In the genomic region with DNA sequence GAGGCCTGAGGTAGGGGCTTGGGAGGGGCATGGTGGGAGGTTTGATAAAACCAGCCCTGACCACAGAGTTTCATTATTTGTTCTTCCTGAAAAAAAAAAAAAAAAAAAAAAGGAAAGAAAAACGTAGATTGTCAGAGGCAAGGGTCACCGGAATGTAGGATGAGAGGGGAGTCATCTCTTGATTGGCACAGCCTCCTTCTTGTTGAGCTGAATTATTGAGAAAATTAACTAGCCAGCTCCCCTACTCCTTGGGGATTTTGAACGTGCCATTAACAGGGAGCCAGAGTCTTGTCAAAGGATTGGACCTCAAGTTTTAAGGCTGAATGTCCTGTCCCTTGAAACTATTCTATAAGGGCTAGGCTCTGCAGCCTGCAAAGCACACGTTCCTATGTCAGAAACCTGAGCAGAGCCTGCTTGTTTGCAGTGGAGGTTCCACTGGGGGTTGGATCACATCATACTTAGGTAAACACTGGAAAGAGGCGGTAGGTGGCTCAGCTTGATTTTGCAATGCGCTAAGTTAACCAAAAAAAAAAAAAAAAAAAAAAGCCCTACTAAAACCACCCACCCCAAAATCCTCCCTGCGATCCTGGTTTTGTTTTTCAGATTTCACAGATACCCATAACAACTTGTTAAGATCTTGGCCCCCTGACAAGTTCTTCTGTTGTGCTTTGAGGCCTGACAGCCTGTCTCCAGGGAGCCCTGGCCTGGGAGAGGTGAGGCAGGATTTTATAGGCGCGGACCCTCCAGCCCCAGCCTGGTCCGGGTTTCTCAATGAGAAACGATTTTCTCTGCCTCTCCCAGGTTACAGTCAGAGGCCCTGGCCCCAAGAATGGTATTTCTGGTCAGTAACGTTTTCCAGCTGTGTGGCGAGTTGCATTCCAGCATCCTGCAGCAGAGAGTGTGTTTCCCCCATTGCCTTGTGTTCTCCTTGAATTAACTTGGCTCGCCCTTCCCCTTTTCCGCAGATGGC, we compare ENCODE assay signal across 13 cellular contexts. TPM values are rescaled to one million over a fixed set of nuclear protein-coding genes. Genes with fewer than 3 reads are reported as not detected.
A peak's percentile ranks its signal among the peaks of the same experiment; 100 is the strongest.
DNase-seq lines count a peak whose midpoint lies in the region; ATAC-seq and TF ChIP-seq lines count a peak whose summit lies in the region.
"Had no signal": no experiment of that assay in that cellular context is flagged by ENCODE, and none has a peak within 500 bp of the region (broad histone marks: within the 10 kb centered on the region; RNA-seq: fewer than 3 reads in every experiment).

No MANE protein-coding gene starts in this region.

- H3K79me2 ChIP-seq in PC-9 (ENCODE audit: low read depth): peaks cover 57% of the 10 kb centered on the region

- WGBS in liver: 39% methylated on average over 15 of the region's 15 CpGs

- H3K4me2 ChIP-seq in BLaER1: 0 out of 2 replicates have a peak overlapping the region, but pooled peaks have one; percentile 16
- peak overlapping the region; percentile 94 for H3K4me2 ChIP-seq in PC-9

- POLR2A ChIA-PET in PC-9 (lab: Charles Lee; ENCODE audit: unreplicated experiment): interaction anchor here (0.6 to 0.7 kb wide), 3 partner anchors 19 to 51 kb away, joined by 3 to 26 read pairs (median 4); no protein-coding TSS in a partner anchor
- POLR2A ChIA-PET in activated CD4-positive, alpha-beta memory T cell treated with anti-CD3 and anti-CD28 coated beads for 36 hours (lab: Charles Lee): no interaction called here

- H4K20me1 ChIP-seq in BLaER1 (peaks cover 58% of the 10 kb centered on the region), PC-9 (ENCODE audit: insufficient read depth) (peaks cover 44% of the 10 kb centered on the region)

- H3K9me3 Mint-ChIP-seq in activated CD4-positive, alpha-beta memory T cell treated with anti-CD3 and anti-CD28 coated beads for 36 hours: no peaks in the 10 kb centered on the region

- DNase-seq in H7: peak; percentile 84
- peak; percentile 56 to 91 for DNase-seq in PC-9
- no peak for DNase-seq in stimulated activated CD4-positive, alpha-beta T cell treated with anti-CD3 and anti-CD28 coated beads, Interleukin-12 subunit alpha, Interleukin-12 subunit beta, amount 100 ng/mL, for 4 hours
- no peak for DNase-seq in activated CD4-positive, alpha-beta memory T cell treated with anti-CD3 and anti-CD28 coated beads for 36 hours
- DNase-seq: activated CD4-positive, alpha-beta T cell treated with anti-CD3 and anti-CD28 coated beads for 4 hours; activated naive CD4-positive, alpha-beta T cell; left colon; NCI-H187 treated with DMSO at 0.1 percent for 48 hours had no signal

- H3K36me3 Mint-ChIP-seq in activated CD4-positive, alpha-beta memory T cell treated with anti-CD3 and anti-CD28 coated beads for 36 hours: no peaks in the 10 kb centered on the region

- ATAC-seq in HG03095 (IDR thresholded peaks at IDR 0.05; ENCODE audit: unreplicated experiment): no peak
- ATAC-seq in HG03565 (IDR thresholded peaks at IDR 0.05; ENCODE audit: unreplicated experiment): no peak
- ATAC-seq: left colon had no signal

- H3K9ac ChIP-seq in BLaER1 (no peak overlapping the region), liver (ENCODE audit: low read depth in 1 of 2, low read length in 2 of 2) (peak overlapping the region in 1 of 2 donors; percentile 78)

- no peaks in the 10 kb centered on the region for H3K9me2 ChIP-seq in PC-9 (ENCODE audit: insufficient read depth)

- peak in 1 of 2 donors; percentile 57 for TF ChIP-seq RAD21 in liver (IDR thresholded peaks at IDR 0.05)

- H3K4me1 Mint-ChIP-seq in activated CD4-positive, alpha-beta memory T cell treated with anti-CD3 and anti-CD28 coated beads for 36 hours (ENCODE audit: low read depth): peaks cover 16% of the 10 kb centered on the region

- peaks cover 42% of the 10 kb centered on the region for H3F3A ChIP-seq in PC-9 (ENCODE audit: insufficient read depth, low read depth)

- H3K27me3 ChIP-seq in BLaER1: peaks cover 68% of the 10 kb centered on the region
- H3K27me3 ChIP-seq in H7 (ENCODE audit: control insufficient read depth, insufficient read depth, low read length): peaks cover 63% of the 10 kb centered on the region
- no peaks in the 10 kb centered on the region for H3K27me3 ChIP-seq in PC-9 (ENCODE audit: insufficient read depth, low read depth)
- no peaks in the 10 kb centered on the region for H3K27me3 ChIP-seq in liver (ENCODE audit: control insufficient read depth in 4 of 4, insufficient read depth in 4 of 4, low read length in 3 of 4)

- H3K4me3 ChIP-seq in BLaER1 (no peak overlapping the region), H7 (ENCODE audit: insufficient read depth, low read depth, low read length) (no peak overlapping the region), PC-9 (peak overlapping the region; percentile 76), liver (ENCODE audit: low read depth in 1 of 3, low read length in 3 of 3) (peak overlapping the region in 1 of 3 donors; percentile 63)

- H3K36me3 ChIP-seq in BLaER1: no peaks in the 10 kb centered on the region
- H3K36me3 ChIP-seq in H7 (replicated peaks; ENCODE audit: control insufficient read depth, insufficient read depth, low read length): no peaks in the 10 kb centered on the region
- peaks cover 24% of the 10 kb centered on the region; the same call in 1 of the 2 replicates for H3K36me3 ChIP-seq in PC-9 (ENCODE audit: low read depth)
- H3K36me3 ChIP-seq in liver (ENCODE audit: control insufficient read depth in 4 of 4, insufficient read depth in 3 of 4, low read depth in 1 of 4, low read length in 3 of 4): peaks cover 0 to 13% (median 2%) of the 10 kb centered on the region in 4 donors

- H3K27me3 Mint-ChIP-seq in activated CD4-positive, alpha-beta memory T cell treated with anti-CD3 and anti-CD28 coated beads for 36 hours: peaks cover 41% of the 10 kb centered on the region

- BruUV-seq in PC-9 (replicated peaks; lab: Mats Ljungman, UMichigan): no TSS peak

- H2AFZ ChIP-seq in PC-9: no peak overlapping the region

- TF ChIP-seq CTCF in PC-9 (conservative IDR thresholded peaks at IDR 0.05) (no peak), liver (IDR thresholded peaks at IDR 0.05; ENCODE audit: low read depth, low read length, missing input control) (no peak)

- CTCF ChIA-PET in PC-9 (lab: Charles Lee): interaction anchor here (0.6 to 1.3 kb wide), 4 partner anchors 49 to 204 kb away, joined by 3 to 17 read pairs (median 6); no protein-coding TSS in a partner anchor
- CTCF ChIA-PET in activated CD4-positive, alpha-beta memory T cell treated with anti-CD3 and anti-CD28 coated beads for 36 hours (lab: Charles Lee): interaction anchor here (0.7 to 2.0 kb wide), 2 partner anchors 173 to 289 kb away, joined by 3 to 8 read pairs; no protein-coding TSS in a partner anchor

- intact Hi-C loops in PC-9 (cut with micrococcal nuclease; ENCODE audit: unreplicated experiment): loop anchor here (1.0 kb wide), 1 partner anchor 205 kb away; no protein-coding TSS in a partner anchor
- intact Hi-C loops in activated CD4-positive, alpha-beta memory T cell treated with anti-CD3 and anti-CD28 coated beads for 36 hours (cut with micrococcal nuclease): loop anchor here (5.0 kb wide), 1 partner anchor 204 kb away; no protein-coding TSS in a partner anchor

- H3K27ac ChIP-seq in BLaER1 (no peak overlapping the region), PC-9 (peak overlapping the region; percentile 65), liver (ENCODE audit: low read depth in 1 of 2, low read length in 2 of 2) (peak overlapping the region; percentile 63 to 69)

- H3K9me3 ChIP-seq in BLaER1: no peaks in the 10 kb centered on the region
- H3K9me3 ChIP-seq in PC-9 (ENCODE audit: insufficient read depth, low read depth): no peaks in the 10 kb centered on the region
- H3K9me3 ChIP-seq in liver (ENCODE audit: control insufficient read depth in 4 of 4, low read length in 3 of 4): no peaks in the 10 kb centered on the region

- no peak overlapping the region for H3K4me3 Mint-ChIP-seq in activated CD4-positive, alpha-beta memory T cell treated with anti-CD3 and anti-CD28 coated beads for 36 hours

- no peak overlapping the region for H3K27ac Mint-ChIP-seq in activated CD4-positive, alpha-beta memory T cell treated with anti-CD3 and anti-CD28 coated beads for 36 hours

- H3K4me1 ChIP-seq in BLaER1: peaks cover 56% of the 10 kb centered on the region
- H3K4me1 ChIP-seq in PC-9 (replicated peaks; ENCODE audit: insufficient read depth): peaks cover 51% of the 10 kb centered on the region
- H3K4me1 ChIP-seq in liver (ENCODE audit: control insufficient read depth in 4 of 4, insufficient read depth in 4 of 4, low read length in 3 of 4): peaks cover 9 to 43% (median 28%) of the 10 kb centered on the region in 4 donors

TF ChIP-seq in liver, 16 proteins besides CTCF, POLR2A, EP300 and RAD21 (continues in another document):
- TF ChIP-seq, protein P1, sequence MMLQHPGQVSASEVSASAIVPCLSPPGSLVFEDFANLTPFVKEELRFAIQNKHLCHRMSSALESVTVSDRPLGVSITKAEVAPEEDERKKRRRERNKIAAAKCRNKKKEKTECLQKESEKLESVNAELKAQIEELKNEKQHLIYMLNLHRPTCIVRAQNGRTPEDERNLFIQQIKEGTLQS (IDR thresholded peaks at IDR 0.05): no peak
- TF ChIP-seq YY1 (IDR thresholded peaks at IDR 0.05) (no peak), TAF1 (conservative IDR thresholded peaks at IDR 0.05) (no peak), HNF4G (IDR thresholded peaks at IDR 0.05) (no peak), SP1 (IDR thresholded peaks at IDR 0.05) (peak; percentile 57), FOXA2 (IDR thresholded peaks at IDR 0.05) (peak; percentile 92), GABPA (IDR thresholded peaks at IDR 0.05 in 1 of 2, conservative IDR thresholded peaks at IDR 0.05 in 1 of 2) (no peak), RXRA (IDR thresholded peaks at IDR 0.05) (peak; percentile 26 to 55), EGR1 (IDR thresholded peaks at IDR 0.05; ENCODE audit: low read depth in 2 of 2) (no peak)
- TF ChIP-seq, protein P2, sequence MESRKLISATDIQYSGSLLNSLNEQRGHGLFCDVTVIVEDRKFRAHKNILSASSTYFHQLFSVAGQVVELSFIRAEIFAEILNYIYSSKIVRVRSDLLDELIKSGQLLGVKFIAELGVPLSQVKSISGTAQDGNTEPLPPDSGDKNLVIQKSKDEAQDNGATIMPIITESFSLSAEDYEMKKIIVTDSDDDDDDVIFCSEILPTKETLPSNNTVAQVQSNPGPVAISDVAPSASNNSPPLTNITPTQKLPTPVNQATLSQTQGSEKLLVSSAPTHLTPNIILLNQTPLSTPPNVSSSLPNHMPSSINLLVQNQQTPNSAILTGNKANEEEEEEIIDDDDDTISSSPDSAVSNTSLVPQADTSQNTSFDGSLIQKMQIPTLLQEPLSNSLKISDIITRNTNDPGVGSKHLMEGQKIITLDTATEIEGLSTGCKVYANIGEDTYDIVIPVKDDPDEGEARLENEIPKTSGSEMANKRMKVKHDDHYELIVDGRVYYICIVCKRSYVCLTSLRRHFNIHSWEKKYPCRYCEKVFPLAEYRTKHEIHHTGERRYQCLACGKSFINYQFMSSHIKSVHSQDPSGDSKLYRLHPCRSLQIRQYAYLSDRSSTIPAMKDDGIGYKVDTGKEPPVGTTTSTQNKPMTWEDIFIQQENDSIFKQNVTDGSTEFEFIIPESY (IDR thresholded peaks at IDR 0.05): no peak

RNA-seq across cellular contexts. Expression of a gene that starts 2.5 kb away (rescaled TPM):
- 0.07 and 0.11 TPM in 2 replicates for total RNA-seq in H7 (2014; rRNA removed; shearing (Covaris generic))
- total RNA-seq in PC-9 (2021) (50.0 and 57.5 TPM in 2 replicates), liver (1 to 10 TPM in 1 of 2 donors, under 1 TPM in 1; 0.51 to 3.8 TPM)
- polyA plus RNA-seq in liver: 1 to 10 TPM in 1 of 2 donors, under 1 TPM in 1; 0.36 to 7.4 TPM
- total RNA-seq in activated CD4-positive, alpha-beta memory T cell treated with anti-CD3 and anti-CD28 coated beads for 36 hours: not detected
- total RNA-seq: SK-MEL-5 had no signal

Comparison
In these comparisons a context has a peak if more than half of its experiments do, and no peak if none do; other contexts are left out.
1. DNase-seq: peak in H7 (single experiment) and PC-9 (2 of 2); none in stimulated activated CD4-positive, alpha-beta T cell treated with anti-CD3 and anti-CD28 coated beads, Interleukin-12 subunit alpha, Interleukin-12 subunit beta, amount 100 ng/mL, for 4 hours (single experiment) and activated CD4-positive, alpha-beta memory T cell treated with anti-CD3 and anti-CD28 coated beads for 36 hours (single experiment).
2. RNA of a gene that starts 2.5 kb away (total RNA-seq): 50.0 to 57.5 TPM in PC-9; 0.51 to 3.8 TPM in liver, 0.07 to 0.11 TPM in H7 and not detected in activated CD4-positive, alpha-beta memory T cell treated with anti-CD3 and anti-CD28 coated beads for 36 hours; every median in the first group is over 10 times any median in the second.